In genomic region chr21:26555554-26555953, GRCh38 we compare ENCODE assay signal across 25 cellular contexts. TPM values are rescaled to one million over a fixed set of nuclear protein-coding genes. Genes with fewer than 3 reads are reported as not detected.
"Had no signal": no experiment of that assay in that cellular context is flagged by ENCODE, and none has a peak within 500 bp of the region (broad histone marks: within the 10 kb centered on the region; RNA-seq: fewer than 3 reads in every experiment).

No MANE protein-coding gene starts in this region.

- H3K4me2 ChIP-seq: neural progenitor cell, smooth muscle cell had no signal

- H2AFZ ChIP-seq: neural progenitor cell, parathyroid adenoma had no signal

- H3K4me3 ChIP-seq: gastrocnemius medialis, heart right ventricle, left lung, lower lobe of right lung, neural progenitor cell, right lobe of liver, smooth muscle cell, stomach, testis, tibial artery had no signal

- H3K36me3 ChIP-seq: gastrocnemius medialis, left lung, lower lobe of right lung, neural progenitor cell, right lobe of liver, stomach, tibial artery had no signal

- H3K79me2 ChIP-seq: parathyroid adenoma had no signal

- H3K4me1 ChIP-seq: gastrocnemius medialis, left lung, neural progenitor cell, parathyroid adenoma, right lobe of liver, stomach, testis, tibial artery had no signal

- H3K9me3 ChIP-seq: gastrocnemius medialis, heart right ventricle, left lung, lower lobe of right lung, right lobe of liver, stomach, testis, tibial artery had no signal

- H3K9ac ChIP-seq: neural progenitor cell, parathyroid adenoma had no signal

- H3K27ac ChIP-seq: epithelial cell of prostate, left lung, lower lobe of right lung, neural progenitor cell, parathyroid adenoma, right lobe of liver, stomach, testis, tibial artery had no signal

- ATAC-seq: esophagus mucosa; gastrocnemius medialis; left cardiac atrium; left lung; lower lobe of right lung; right lobe of liver; stimulated activated effector memory CD8-positive, alpha-beta T cell treated with anti-CD3 and anti-CD28 coated beads, Interleukin-12 subunit alpha, Interleukin-12 subunit beta, amount 100 ng/mL, for 72 hours had no signal

- H3K27me3 ChIP-seq: gastrocnemius medialis, heart right ventricle, left lung, neural progenitor cell, right lobe of liver, stomach, testis, tibial artery had no signal

- DNase-seq: effector CD8-positive, alpha-beta T cell; endodermal cell; foreskin fibroblast; gastrocnemius medialis; heart right ventricle; hippocampal formation; left cardiac atrium; left lung; lower lobe of right lung; naive B cell; right lobe of liver; stimulated activated CD4-positive, alpha-beta T cell treated with anti-CD3 and anti-CD28 coated beads, Interleukin-12 subunit alpha, Interleukin-12 subunit beta, amount 100 ng/mL, for 4 hours; stimulated activated CD4-positive, alpha-beta T cell treated with anti-CD3 and anti-CD28 coated beads, Interleukin-1b, Interleukin-23, amount 100 ng/mL, for 48 hours; stimulated activated CD4-positive, alpha-beta T cell treated with anti-CD3 and anti-CD28 coated beads, Interleukin-4, amount 100 ng/mL, for 24 hours; stimulated activated naive CD4-positive, alpha-beta T cell treated with Interleukin-2 at 50 U/mL for 16 hours; stomach; testis; tibial artery had no signal

RNA-seq across cellular contexts. Expression of gene CYYR1, which starts 17.5 kb away (rescaled TPM):
- total RNA-seq: osteoblast had no signal
